ENCODE assay signal across 28 cellular contexts in the genomic region with DNA sequence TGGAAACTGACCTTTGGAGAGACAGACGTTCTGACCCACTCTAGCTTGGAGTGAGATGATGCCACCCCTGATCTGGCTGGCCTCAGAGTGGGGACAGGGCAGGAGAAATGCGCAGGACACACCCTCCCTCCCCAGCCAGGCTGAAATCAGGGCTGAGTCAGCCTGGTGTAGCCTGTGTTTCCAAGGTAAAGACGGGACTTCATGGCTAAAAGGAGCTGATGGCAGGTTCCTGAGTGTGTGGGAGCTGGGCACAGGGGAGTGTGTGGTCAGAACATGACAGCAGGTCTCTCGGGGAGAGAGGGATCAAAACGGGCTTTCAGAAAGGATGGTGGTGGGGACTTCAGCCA. TPM values are rescaled to one million over a fixed set of nuclear protein-coding genes. Genes with fewer than 3 reads are reported as not detected.
DNase-seq lines count a peak whose midpoint lies in the region; ATAC-seq and TF ChIP-seq lines count a peak whose summit lies in the region.
"Had no signal": no experiment of that assay in that cellular context is flagged by ENCODE, and none has a peak within 500 bp of the region (broad histone marks: within the 10 kb centered on the region; RNA-seq: fewer than 3 reads in every experiment).

No MANE protein-coding gene starts in this region.

- BruUV-seq in PC-3 (replicated peaks; lab: Mats Ljungman, UMichigan) = no TSS peak

- H3K36me3 Mint-ChIP-seq in activated T-cell treated with anti-CD3 and anti-CD28 coated beads, Interleukin-2, amount 50 U/mL, for 4 hours (ENCODE audit: insufficient read depth) = no peaks in the 10 kb centered on the region
- H3K36me3 Mint-ChIP-seq in activated T-cell treated with anti-CD3 and anti-CD28 coated beads, Interleukin-2, amount 50 U/mL, for 24 hours (ENCODE audit: low read depth) = no peaks in the 10 kb centered on the region
- no peaks in the 10 kb centered on the region for H3K36me3 Mint-ChIP-seq in chondrocyte (ENCODE audit: low read depth)
- H3K36me3 Mint-ChIP-seq in mesothelial cell of epicardium = no peaks in the 10 kb centered on the region
- H3K36me3 Mint-ChIP-seq: CD4-positive, alpha-beta memory T cell; IgD-negative memory B cell; stimulated activated memory B cell treated with anti-CD40 and anti-IgM and Interleukin-4, amounts not matched to agents 10 μg/mL and 1 μg/mL and 100 μg/mL, for 72 hours had no signal

- H3F3A ChIP-seq in PC-3 (ENCODE audit: low read length, unreplicated experiment) = no peaks in the 10 kb centered on the region

- ATAC-seq in activated T-cell treated with anti-CD3 and anti-CD28 coated beads, Interleukin-2, amount 50 U/mL, for 4 hours = peak; percentile 14 to 20
- peak; percentile 46; the same call in 1 of the 2 replicates for ATAC-seq in PC-3
- ATAC-seq in HG03378 (IDR thresholded peaks at IDR 0.05; ENCODE audit: unreplicated experiment) = no peak
- ATAC-seq: heart left ventricle; lower lobe of right lung; mucosa of descending colon; stimulated activated memory B cell treated with anti-CD40 and anti-IgM and Interleukin-4, amounts not matched to agents 10 μg/mL and 1 μg/mL and 100 μg/mL, for 72 hours had no signal

- H2AFZ ChIP-seq in PC-3 (ENCODE audit: low read length) = peak overlapping the region; percentile 36; the same call in 1 of the 2 replicates

- TF ChIP-seq CTCF in PC-3 (conservative IDR thresholded peaks at IDR 0.05; ENCODE audit: low read depth, low read length) (no peak), chondrocyte (IDR thresholded peaks at IDR 0.05) (no peak), mesothelial cell of epicardium (IDR thresholded peaks at IDR 0.05; ENCODE audit: unreplicated experiment) (no peak)

- CTCF ChIA-PET in PC-3 (lab: Charles Lee) = no interaction called here

- no peaks in the 10 kb centered on the region for H3K27me3 ChIP-seq in PC-3 (ENCODE audit: low read length)
- H3K27me3 ChIP-seq: colonic mucosa, Peyer's patch, testis had no signal

- no peak overlapping the region for H3K4me3 Mint-ChIP-seq in activated T-cell treated with anti-CD3 and anti-CD28 coated beads, Interleukin-2, amount 50 U/mL, for 4 hours
- no peak overlapping the region for H3K4me3 Mint-ChIP-seq in activated T-cell treated with anti-CD3 and anti-CD28 coated beads, Interleukin-2, amount 50 U/mL, for 24 hours
- H3K4me3 Mint-ChIP-seq in chondrocyte (ENCODE audit: unreplicated experiment) (no peak overlapping the region), mesothelial cell of epicardium (no peak overlapping the region)
- H3K4me3 Mint-ChIP-seq: IgD-negative memory B cell; nephron progenitor cell; stimulated activated memory B cell treated with anti-CD40 and anti-IgM and Interleukin-4, amounts not matched to agents 10 μg/mL and 1 μg/mL and 100 μg/mL, for 72 hours had no signal

- DNase-seq in activated T-cell treated with anti-CD3 and anti-CD28 coated beads, Interleukin-2, amount 50 U/mL, for 4 hours = no peak
- no peak for DNase-seq in activated T-cell treated with anti-CD3 and anti-CD28 coated beads, Interleukin-2, amount 50 U/mL, for 24 hours
- DNase-seq in PC-3 (peak; percentile 28), chondrocyte (ENCODE audit: low spot score) (peak; percentile 20), DMS53 treated with DMSO at 0.1 percent for 48 hours (lab: John Stamatoyannopoulos, UW; ENCODE audit: unreplicated experiment) (no peak), mesothelial cell of epicardium (ENCODE audit: low spot score in 2 of 2, unreplicated experiment in 2 of 2) (no peak)
- DNase-seq: activated CD4-positive, CD25-positive, alpha-beta regulatory T cell; activated naive CD4-positive, alpha-beta T cell; activated T-cell treated with anti-CD3 and anti-CD28 coated beads, Interleukin-2, amount 50 U/mL, for 1 hour; CD4-positive, alpha-beta memory T cell; colonic mucosa; effector memory CD4-positive, alpha-beta T cell; H7; heart left ventricle; lower lobe of right lung; mucosa of descending colon; NCI-H2029; NCI-H526; nephron progenitor cell; Peyer's patch; sigmoid colon; testis had no signal

- peaks cover 9% of the 10 kb centered on the region for H3K4me1 Mint-ChIP-seq in activated T-cell treated with anti-CD3 and anti-CD28 coated beads, Interleukin-2, amount 50 U/mL, for 4 hours (ENCODE audit: low read depth)
- peaks cover 10% of the 10 kb centered on the region for H3K4me1 Mint-ChIP-seq in activated T-cell treated with anti-CD3 and anti-CD28 coated beads, Interleukin-2, amount 50 U/mL, for 24 hours (ENCODE audit: low read depth)
- H3K4me1 Mint-ChIP-seq in chondrocyte (ENCODE audit: low read depth) (no peaks in the 10 kb centered on the region), mesothelial cell of epicardium (no peaks in the 10 kb centered on the region)
- H3K4me1 Mint-ChIP-seq: IgD-negative memory B cell; nephron progenitor cell; stimulated activated memory B cell treated with anti-CD40 and anti-IgM and Interleukin-4, amounts not matched to agents 10 μg/mL and 1 μg/mL and 100 μg/mL, for 72 hours had no signal

- POLR2A ChIA-PET in PC-3 (lab: Charles Lee; ENCODE audit: unreplicated experiment) = no interaction called here

- H3K9ac ChIP-seq in PC-3 (ENCODE audit: low read length) = no peak overlapping the region

- H3K27me3 Mint-ChIP-seq in activated T-cell treated with anti-CD3 and anti-CD28 coated beads, Interleukin-2, amount 50 U/mL, for 4 hours (ENCODE audit: low read depth) = peaks cover 20% of the 10 kb centered on the region
- peaks cover 25% of the 10 kb centered on the region for H3K27me3 Mint-ChIP-seq in activated T-cell treated with anti-CD3 and anti-CD28 coated beads, Interleukin-2, amount 50 U/mL, for 24 hours
- H3K27me3 Mint-ChIP-seq in chondrocyte (ENCODE audit: low read depth) (peaks cover 48% of the 10 kb centered on the region), mesothelial cell of epicardium (ENCODE audit: low read depth) (peaks cover 77% of the 10 kb centered on the region)

- H3K4me2 ChIP-seq in PC-3 (ENCODE audit: low read length) = peak overlapping the region; percentile 59

- intact Hi-C loops in PC-3 (cut with micrococcal nuclease) = no loop called here

- H3K36me3 ChIP-seq in PC-3 (ENCODE audit: low read depth, low read length) = no peaks in the 10 kb centered on the region
- H3K36me3 ChIP-seq: breast epithelium, colonic mucosa, heart left ventricle, lower lobe of right lung, Peyer's patch, sigmoid colon, SJSA1 had no signal

- no peaks in the 10 kb centered on the region for H3K9me3 Mint-ChIP-seq in activated T-cell treated with anti-CD3 and anti-CD28 coated beads, Interleukin-2, amount 50 U/mL, for 4 hours
- H3K9me3 Mint-ChIP-seq in activated T-cell treated with anti-CD3 and anti-CD28 coated beads, Interleukin-2, amount 50 U/mL, for 24 hours = no peaks in the 10 kb centered on the region
- H3K9me3 Mint-ChIP-seq in chondrocyte (ENCODE audit: low read depth) (peaks cover 5% of the 10 kb centered on the region), mesothelial cell of epicardium (peaks cover 4% of the 10 kb centered on the region)
- H3K9me3 Mint-ChIP-seq: CD4-positive, alpha-beta memory T cell; IgD-negative memory B cell; nephron progenitor cell; stimulated activated memory B cell treated with anti-CD40 and anti-IgM and Interleukin-4, amounts not matched to agents 10 μg/mL and 1 μg/mL and 100 μg/mL, for 72 hours had no signal

- peaks cover 11% of the 10 kb centered on the region; the same call in 1 of the 2 replicates for H3K4me1 ChIP-seq in PC-3 (ENCODE audit: insufficient read depth, low read length)
- H3K4me1 ChIP-seq: breast epithelium, colonic mucosa, heart left ventricle, lower lobe of right lung, Peyer's patch, sigmoid colon, SJSA1, testis had no signal

- peak overlapping the region; percentile 21; the same call in 1 of the 2 replicates for H3K4me3 ChIP-seq in PC-3 (ENCODE audit: low read length)
- H3K4me3 ChIP-seq: breast epithelium, colonic mucosa, heart left ventricle, lower lobe of right lung, mucosa of descending colon, Peyer's patch, sigmoid colon, SJSA1, testis had no signal

- no peaks in the 10 kb centered on the region for H3K9me3 ChIP-seq in PC-3 (ENCODE audit: low read length)
- H3K9me3 ChIP-seq: breast epithelium, colonic mucosa, heart left ventricle, lower lobe of right lung, mucosa of descending colon, Peyer's patch, sigmoid colon, SJSA1, testis had no signal

- no peak overlapping the region for H3K27ac Mint-ChIP-seq in activated T-cell treated with anti-CD3 and anti-CD28 coated beads, Interleukin-2, amount 50 U/mL, for 24 hours
- H3K27ac Mint-ChIP-seq in chondrocyte (ENCODE audit: unreplicated experiment) (no peak overlapping the region), mesothelial cell of epicardium (no peak overlapping the region)
- H3K27ac Mint-ChIP-seq: CD4-positive, alpha-beta memory T cell; nephron progenitor cell; stimulated activated memory B cell treated with anti-CD40 and anti-IgM and Interleukin-4, amounts not matched to agents 10 μg/mL and 1 μg/mL and 100 μg/mL, for 72 hours had no signal

- H3K9me2 ChIP-seq in PC-3 (replicated peaks; ENCODE audit: low read length) = no peaks in the 10 kb centered on the region

- H4K20me1 ChIP-seq in PC-3 (ENCODE audit: low read length) = no peaks in the 10 kb centered on the region

- H3K27ac ChIP-seq in PC-3 (ENCODE audit: low read length) (peak overlapping the region; percentile 35; the same call in 1 of the 2 replicates), temporal lobe (ENCODE audit: low read depth, low read length) (peak overlapping the region; percentile 72)
- H3K27ac ChIP-seq: breast epithelium, colonic mucosa, heart left ventricle, lower lobe of right lung, Peyer's patch, sigmoid colon, SJSA1, testis had no signal

- no peaks in the 10 kb centered on the region for H3K79me2 ChIP-seq in PC-3 (ENCODE audit: low read length)

RNA-seq across cellular contexts. Expression of gene POLG, which starts 14.6 kb away (rescaled TPM):
- total RNA-seq in activated T-cell treated with anti-CD3 and anti-CD28 coated beads, Interleukin-2, amount 50 U/mL, for 4 hours = 100 to 1,000 TPM; 119 to 142 (median 119) TPM
- total RNA-seq in PC-3 (2014; rRNA removed) = 72.4 and 83.5 TPM in 2 replicates
- 49.7 to 54.2 TPM (median 52.1 TPM) in 3 replicates for total RNA-seq in chondrocyte
- total RNA-seq in temporal lobe = 27.5 TPM
- 62.6 to 71.6 TPM (median 68.2 TPM) in 3 replicates for total RNA-seq in mesothelial cell of epicardium

Comparison
In these comparisons a context has a peak if more than half of its experiments do, and no peak if none do; other contexts are left out.
1. DNase-seq: peak in PC-3 (single experiment) and chondrocyte (single experiment); none in activated T-cell treated with anti-CD3 and anti-CD28 coated beads, Interleukin-2, amount 50 U/mL, for 4 hours (single experiment), activated T-cell treated with anti-CD3 and anti-CD28 coated beads, Interleukin-2, amount 50 U/mL, for 24 hours (single experiment), DMS53 treated with DMSO at 0.1 percent for 48 hours (single experiment) and mesothelial cell of epicardium (0 of 2).